Comparison of ENCODE assay signal across 1 cellular context in genomic region chr5:50465015-50465414, GRCh38. TPM values are rescaled to one million over a fixed set of nuclear protein-coding genes. Genes with fewer than 3 reads are reported as not detected.
"Had no signal": no experiment of that assay in that cellular context is flagged by ENCODE, and none has a peak within 500 bp of the region (broad histone marks: within the 10 kb centered on the region; RNA-seq: fewer than 3 reads in every experiment).

No MANE protein-coding gene starts in this region.

RNA-seq across cellular contexts. Expression of gene EMB, which starts 23.9 kb away (rescaled TPM):
- total RNA-seq: SJSA1 had no signal
